ENCODE assay signal across 16 cellular contexts in the genomic region with DNA sequence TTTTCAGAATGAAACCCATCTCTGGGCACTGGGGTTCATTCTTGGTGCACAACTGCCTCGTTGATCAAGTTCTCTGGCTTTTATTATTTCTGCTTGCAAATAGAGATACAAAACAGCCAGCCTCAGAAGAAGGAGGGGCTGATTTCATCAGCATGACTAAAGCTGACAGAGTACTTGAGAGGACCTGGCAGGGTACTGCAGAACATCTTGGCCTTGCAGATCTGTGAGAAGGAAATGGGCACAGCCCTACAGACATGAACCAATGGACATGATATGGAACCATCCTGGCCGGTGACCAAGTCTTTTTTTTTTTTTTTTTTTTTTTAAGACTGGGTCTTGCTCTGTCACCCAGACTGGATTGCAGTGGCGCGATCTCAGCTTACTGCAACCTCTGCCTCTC.
DNase-seq lines count a peak whose midpoint lies in the region; ATAC-seq, FAIRE-seq and TF ChIP-seq lines count a peak whose summit lies in the region.
"Had no signal": no experiment of that assay in that cellular context is flagged by ENCODE, and none has a peak within 500 bp of the region (broad histone marks: within the 10 kb centered on the region; RNA-seq: fewer than 3 reads in every experiment).

No MANE protein-coding gene starts in this region.

- no peaks in the 10 kb centered on the region for H3K27me3 ChIP-seq in bronchial epithelial cell (ENCODE audit: control insufficient read depth, insufficient read depth, low read length)
- H3K27me3 ChIP-seq: adrenal gland had no signal

- FAIRE-seq in bronchial epithelial cell (lab: Jason Lieb, UNC) = no peak

- TF ChIP-seq CTCF in AG10803 (conservative IDR thresholded peaks at IDR 0.05; ENCODE audit: low read length) (no peak), bronchial epithelial cell (IDR thresholded peaks at IDR 0.05; ENCODE audit: insufficient read depth, low read length, severe bottlenecking) (no peak)

- ATAC-seq in left lobe of liver = no peak
- ATAC-seq in HG03097 (IDR thresholded peaks at IDR 0.05; ENCODE audit: low FRiP score, unreplicated experiment) = no peak
- ATAC-seq: activated CD4-positive, alpha-beta T cell treated with anti-CD3 and anti-CD28 coated beads for 36 hours; activated T-cell treated with anti-CD3 and anti-CD28 coated beads, Interleukin-2, amount 50 U/mL, for 4 hours; effector memory CD8-positive, alpha-beta T cell; stimulated activated naive B cell treated with anti-CD40 and anti-IgM and Interleukin-4, amounts not matched to agents 10 μg/mL and 1 μg/mL and 100 μg/mL, for 72 hours had no signal

- no peaks in the 10 kb centered on the region for H3K36me3 ChIP-seq in bronchial epithelial cell (ENCODE audit: control insufficient read depth, insufficient read depth, low read length)
- H3K36me3 ChIP-seq: adrenal gland had no signal

- H3K4me3 ChIP-seq in AG10803 (ENCODE audit: low read length) (no peak overlapping the region), bronchial epithelial cell (ENCODE audit: low read depth, low read length) (no peak overlapping the region)
- H3K4me3 ChIP-seq: adrenal gland, psoas muscle had no signal

- DNase-seq in AG10803 (ENCODE audit: low read depth) (peak; percentile 74), HT1080 (ENCODE audit: low read depth) (peak; percentile 42), bronchial epithelial cell (ENCODE audit: low read depth) (peak; percentile 61), kidney tubule cell (ENCODE audit: low spot score) (peak; percentile 17), GM19238 (ENCODE audit: insufficient read length, low spot score) (no peak), left lobe of liver (ENCODE audit: low spot score) (no peak), nucleus accumbens (lab: John Stamatoyannopoulos, UW) (no peak)
- DNase-seq: activated CD4-positive, alpha-beta T cell treated with anti-CD3 and anti-CD28 coated beads for 36 hours; activated T-cell treated with anti-CD3 and anti-CD28 coated beads, Interleukin-2, amount 50 U/mL, for 4 hours; adrenal gland; effector memory CD8-positive, alpha-beta T cell; NCI-H2107; psoas muscle; stimulated activated CD4-positive, alpha-beta T cell treated with anti-CD3 and anti-CD28 coated beads, Interleukin-4, amount 100 ng/mL, for 1 hour; stimulated activated naive B cell treated with anti-CD40 and anti-IgM and Interleukin-4, amounts not matched to agents 10 μg/mL and 1 μg/mL and 100 μg/mL, for 72 hours had no signal

Comparison
In these comparisons a context has a peak if more than half of its experiments do, and no peak if none do; other contexts are left out.
1. DNase-seq: peak in AG10803 (single experiment), HT1080 (single experiment), bronchial epithelial cell (single experiment) and kidney tubule cell (single experiment); none in GM19238 (single experiment), left lobe of liver (single experiment) and nucleus accumbens (0 of 56).